In the genomic region with DNA sequence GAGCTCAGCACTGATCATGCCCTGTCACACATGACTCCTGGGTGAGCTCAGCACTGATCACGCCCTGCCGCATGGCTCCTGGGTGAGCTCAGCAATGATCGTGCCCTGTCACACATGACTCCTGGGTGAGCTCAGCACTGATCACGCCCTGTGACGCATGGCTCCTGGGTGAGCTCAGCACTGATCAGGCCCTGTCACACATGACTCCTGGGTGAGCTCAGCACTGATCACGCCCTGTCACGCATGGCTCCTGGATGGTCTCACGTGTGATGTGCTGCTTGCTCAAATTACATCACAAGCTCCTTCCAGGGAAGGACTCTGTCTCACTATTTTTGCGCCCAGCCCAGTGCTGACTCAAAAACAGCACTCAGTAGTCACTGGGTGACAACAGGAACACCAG, we compare ENCODE assay signal across 20 cellular contexts.
DNase-seq lines count a peak whose midpoint lies in the region; ATAC-seq, FAIRE-seq and TF ChIP-seq lines count a peak whose summit lies in the region.
"Had no signal": no experiment of that assay in that cellular context is flagged by ENCODE, and none has a peak within 500 bp of the region (broad histone marks: within the 10 kb centered on the region; RNA-seq: fewer than 3 reads in every experiment).

No MANE protein-coding gene starts in this region.

- H4K91ac ChIP-seq in IMR-90 (ENCODE audit: insufficient read depth, low read depth, low read length) = no peak overlapping the region

- WGBS in IMR-90 (ENCODE audit: extremely low coverage in 2 of 2, insufficient read length in 1 of 2), 2 experiments = 100% methylated on average over 9 of the region's 9 CpGs; no CpG with 5 or more reads in 1 of the 2 experiments
- WGBS in testis, 2 donors = 91 to 92% methylated on average over 5 to 9 of the region's 9 CpGs

- no peak overlapping the region for H3K4ac ChIP-seq in IMR-90 (ENCODE audit: low read depth, low read length)

- intact Hi-C loops in IMR-90 (cut with micrococcal nuclease) (loop anchor here (5.0 kb wide), 1 partner anchor 849 kb away; no protein-coding TSS in a partner anchor), testis (cut with DNase I; ENCODE audit: low total_unique reads) (no loop called here)

- POLR2A ChIA-PET in IMR-90 (lab: Charles Lee; ENCODE audit: unreplicated experiment) = interaction anchor here (0.6 kb wide), 1 partner anchor 176 kb away, joined by 7 read pairs; no protein-coding TSS in a partner anchor

- no peaks in the 10 kb centered on the region for H3K4me1 ChIP-seq in IMR-90 (ENCODE audit: control insufficient read depth, insufficient read depth, low read length)
- H3K4me1 ChIP-seq in foreskin keratinocyte = no peaks in the 10 kb centered on the region
- H3K4me1 ChIP-seq in testis = no peaks in the 10 kb centered on the region
- H3K4me1 ChIP-seq: Caco-2, HAP-1, Peyer's patch had no signal

- in situ Hi-C loops in IMR-90 (cut with MboI; ENCODE audit: low sequenced_read_pairs) = loop anchor here (25.0 kb wide), 1 partner anchor 844 kb away; no protein-coding TSS in a partner anchor

- H3K23ac ChIP-seq in IMR-90 (ENCODE audit: low read depth, low read length) = no peak overlapping the region

- H2AK5ac ChIP-seq in IMR-90 (ENCODE audit: low read depth, low read length) = no peak overlapping the region

- no peak overlapping the region for H2BK15ac ChIP-seq in IMR-90 (ENCODE audit: low read depth, low read length)

- no TSS peak for BruUV-seq in IMR-90 (replicated peaks; lab: Mats Ljungman, UMichigan)

- peaks cover 3% of the 10 kb centered on the region for H4K20me1 ChIP-seq in IMR-90 (ENCODE audit: insufficient read depth, low read length)

- H3K9me3 ChIP-seq in IMR-90 (ENCODE audit: control insufficient read depth, insufficient read depth, low read length) (no peaks in the 10 kb centered on the region), testis (no peaks in the 10 kb centered on the region)
- H3K9me3 ChIP-seq: Caco-2, HAP-1, Peyer's patch had no signal

- H3K36me3 ChIP-seq in IMR-90 (ENCODE audit: control insufficient read depth, insufficient read depth, low read length) (peaks cover 74% of the 10 kb centered on the region), bronchial epithelial cell (ENCODE audit: control insufficient read depth, insufficient read depth, low read length) (no peaks in the 10 kb centered on the region), testis (ENCODE audit: low read depth, missing control alignments) (no peaks in the 10 kb centered on the region)
- H3K36me3 ChIP-seq: HAP-1 had no signal

- no peak overlapping the region for H2AK9ac ChIP-seq in IMR-90 (replicated peaks; ENCODE audit: low read depth, low read length, poor library complexity)

- H3K9me1 ChIP-seq in IMR-90 (ENCODE audit: insufficient read depth, low read length) = 0 out of 2 replicates have a peak, but pooled peaks cover 3% of the 10 kb centered on the region

- no peak overlapping the region for H3K4me2 ChIP-seq in IMR-90 (ENCODE audit: low read depth, low read length)

- ATAC-seq in IMR-90 (ENCODE audit: low read depth) (no peak), foreskin keratinocyte (no peak), GM18907 (IDR thresholded peaks at IDR 0.05; ENCODE audit: unreplicated experiment) (no peak)

- H2BK20ac ChIP-seq in IMR-90 (ENCODE audit: low read depth, low read length) = no peak overlapping the region

- no peak overlapping the region for H2BK5ac ChIP-seq in IMR-90 (ENCODE audit: low read depth, low read length, poor library complexity, severe bottlenecking)

- H3K14ac ChIP-seq in IMR-90 (replicated peaks; ENCODE audit: low read depth, low read length) = no peak overlapping the region

- no peak overlapping the region for H3K9ac ChIP-seq in IMR-90 (ENCODE audit: low read depth, low read length)

- no peak overlapping the region for H3K56ac ChIP-seq in IMR-90 (ENCODE audit: extremely low read depth, insufficient read depth, low read length)

- CTCF ChIA-PET in IMR-90 (lab: Yijun Ruan, JAX) = interaction anchor here (0.5 to 1.1 kb wide), 2 partner anchors 18 to 848 kb away, joined by 3 to 4 read pairs; no protein-coding TSS in a partner anchor

- H3K4me3 ChIP-seq in GM12865 (ENCODE audit: low read depth, low read length) (no peak overlapping the region), IMR-90 (ENCODE audit: insufficient read depth, low read depth, low read length) (no peak overlapping the region), bronchial epithelial cell (ENCODE audit: low read depth, low read length) (no peak overlapping the region), testis (no peak overlapping the region)
- H3K4me3 ChIP-seq: HAP-1, Peyer's patch, SK-N-MC had no signal

- H3K27ac ChIP-seq in IMR-90 (ENCODE audit: insufficient read depth, low read length) (no peak overlapping the region), foreskin keratinocyte (no peak overlapping the region), testis (no peak overlapping the region)
- H3K27ac ChIP-seq: Peyer's patch, SK-N-MC had no signal

- TF ChIP-seq RAD21 in IMR-90 (IDR thresholded peaks at IDR 0.05; ENCODE audit: low read length) = no peak

- no peak overlapping the region for H4K8ac ChIP-seq in IMR-90 (ENCODE audit: low read depth in 2 of 2, low read length in 2 of 2)

- H3K79me1 ChIP-seq in IMR-90 (ENCODE audit: low read depth in 1 of 2, low read length in 2 of 2) = no peaks in the 10 kb centered on the region

- no peak overlapping the region for H2AFZ ChIP-seq in IMR-90 (replicated peaks; ENCODE audit: low read length, poor library complexity)

- TF ChIP-seq CTCF in GM12865 (IDR thresholded peaks at IDR 0.05; ENCODE audit: insufficient read depth, low read depth, low read length, missing control alignments) (no peak), IMR-90 (conservative IDR thresholded peaks at IDR 0.05; ENCODE audit: low read depth, low read length) (no peak), bronchial epithelial cell (IDR thresholded peaks at IDR 0.05; ENCODE audit: insufficient read depth, low read length, severe bottlenecking) (no peak), foreskin keratinocyte (conservative IDR thresholded peaks at IDR 0.05) (no peak), testis (IDR thresholded peaks at IDR 0.05) (no peak)

- TF ChIP-seq POLR2A in IMR-90 (IDR thresholded peaks at IDR 0.05; ENCODE audit: low read depth, low read length) (no peak), testis (IDR thresholded peaks at IDR 0.05) (no peak)

- no peak overlapping the region for H2BK120ac ChIP-seq in IMR-90 (ENCODE audit: low read depth, low read length)

- no peak overlapping the region for H3K18ac ChIP-seq in IMR-90 (ENCODE audit: low read depth, low read length)

- dilution Hi-C loops in IMR-90 (cut with HindIII; ENCODE audit: low sequenced_read_pairs, unreplicated experiment) = no loop called here

- no peak overlapping the region for H4K5ac ChIP-seq in IMR-90 (ENCODE audit: low read depth, low read length)

- peak; percentile 94 for FAIRE-seq in bronchial epithelial cell (lab: Jason Lieb, UNC)

- DNase-seq in GM12865 (ENCODE audit: low read depth) (peak; percentile 14), IMR-90 (peak; percentile 1), bronchial epithelial cell (ENCODE audit: low read depth) (peak; percentile 18), foreskin keratinocyte (peak; percentile 3 to 11), testis (no peak), NCI-H69 (lab: John Stamatoyannopoulos, UW) (no peak), 8988T (no peak)
- DNase-seq: ACHN; AML-193; Caco-2; KBM-7; NCI-H1105; NCI-H1694 treated with DMSO at 0.1 percent for 48 hours; NCI-H748 treated with DMSO at 0.1 percent for 48 hours; NK-92 treated with Interleukin-12 subunit alpha and Interleukin-12 subunit beta, amount 100 ng/mL, for 24 hours; Peyer's patch; SHP77 had no signal

- H3K27me3 ChIP-seq in IMR-90 (ENCODE audit: control insufficient read depth, insufficient read depth, low read length) = no peaks in the 10 kb centered on the region
- H3K27me3 ChIP-seq in bronchial epithelial cell (ENCODE audit: control insufficient read depth, insufficient read depth, low read length) = no peaks in the 10 kb centered on the region
- no peaks in the 10 kb centered on the region for H3K27me3 ChIP-seq in foreskin keratinocyte
- H3K27me3 ChIP-seq in testis = no peaks in the 10 kb centered on the region
- H3K27me3 ChIP-seq: Peyer's patch had no signal

TF ChIP-seq in IMR-90, 13 proteins besides CTCF, POLR2A, EP300 and RAD21:
- no peak for TF ChIP-seq NFE2L2 (IDR thresholded peaks at IDR 0.05; ENCODE audit: low read depth, low read length)
- TF ChIP-seq MAZ (IDR thresholded peaks at IDR 0.05; ENCODE audit: borderline replicate concordance, low read depth, low read length) = no peak
- no peak for TF ChIP-seq CHD1 (IDR thresholded peaks at IDR 0.05; ENCODE audit: low read depth, low read length)
- TF ChIP-seq, protein P1, sequence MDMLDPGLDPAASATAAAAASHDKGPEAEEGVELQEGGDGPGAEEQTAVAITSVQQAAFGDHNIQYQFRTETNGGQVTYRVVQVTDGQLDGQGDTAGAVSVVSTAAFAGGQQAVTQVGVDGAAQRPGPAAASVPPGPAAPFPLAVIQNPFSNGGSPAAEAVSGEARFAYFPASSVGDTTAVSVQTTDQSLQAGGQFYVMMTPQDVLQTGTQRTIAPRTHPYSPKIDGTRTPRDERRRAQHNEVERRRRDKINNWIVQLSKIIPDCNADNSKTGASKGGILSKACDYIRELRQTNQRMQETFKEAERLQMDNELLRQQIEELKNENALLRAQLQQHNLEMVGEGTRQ (IDR thresholded peaks at IDR 0.05; ENCODE audit: low read depth, low read length) = no peak
- TF ChIP-seq FOS (IDR thresholded peaks at IDR 0.05; ENCODE audit: low read depth, low read length) = no peak
- no peak for TF ChIP-seq CEBPB (IDR thresholded peaks at IDR 0.05; ENCODE audit: low read depth, low read length)
- TF ChIP-seq MAFK (IDR thresholded peaks at IDR 0.05; ENCODE audit: low read depth, low read length) = no peak
- no peak for TF ChIP-seq BHLHE40 (IDR thresholded peaks at IDR 0.05; ENCODE audit: low read depth, low read length)
- TF ChIP-seq MXI1 (IDR thresholded peaks at IDR 0.05; ENCODE audit: borderline replicate concordance, low read depth, low read length) = no peak
- TF ChIP-seq RCOR1 (IDR thresholded peaks at IDR 0.05; ENCODE audit: insufficient replicate concordance, low read length) = no peak
- TF ChIP-seq RFX5 (IDR thresholded peaks at IDR 0.05; ENCODE audit: low read depth, low read length) = no peak
- TF ChIP-seq, protein P2, sequence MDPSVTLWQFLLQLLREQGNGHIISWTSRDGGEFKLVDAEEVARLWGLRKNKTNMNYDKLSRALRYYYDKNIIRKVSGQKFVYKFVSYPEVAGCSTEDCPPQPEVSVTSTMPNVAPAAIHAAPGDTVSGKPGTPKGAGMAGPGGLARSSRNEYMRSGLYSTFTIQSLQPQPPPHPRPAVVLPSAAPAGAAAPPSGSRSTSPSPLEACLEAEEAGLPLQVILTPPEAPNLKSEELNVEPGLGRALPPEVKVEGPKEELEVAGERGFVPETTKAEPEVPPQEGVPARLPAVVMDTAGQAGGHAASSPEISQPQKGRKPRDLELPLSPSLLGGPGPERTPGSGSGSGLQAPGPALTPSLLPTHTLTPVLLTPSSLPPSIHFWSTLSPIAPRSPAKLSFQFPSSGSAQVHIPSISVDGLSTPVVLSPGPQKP (IDR thresholded peaks at IDR 0.05; ENCODE audit: borderline replicate concordance, low read depth, low read length) = no peak
- no peak for TF ChIP-seq SMC3 (IDR thresholded peaks at IDR 0.05; ENCODE audit: low read depth, low read length)

Comparison
In these comparisons a context has a peak if more than half of its experiments do, and no peak if none do; other contexts are left out.
1. DNase-seq: peak in GM12865 (single experiment), IMR-90 (single experiment), bronchial epithelial cell (single experiment) and foreskin keratinocyte (2 of 2); none in testis (single experiment), NCI-H69 (single experiment) and 8988T (single experiment).